In the genomic region with DNA sequence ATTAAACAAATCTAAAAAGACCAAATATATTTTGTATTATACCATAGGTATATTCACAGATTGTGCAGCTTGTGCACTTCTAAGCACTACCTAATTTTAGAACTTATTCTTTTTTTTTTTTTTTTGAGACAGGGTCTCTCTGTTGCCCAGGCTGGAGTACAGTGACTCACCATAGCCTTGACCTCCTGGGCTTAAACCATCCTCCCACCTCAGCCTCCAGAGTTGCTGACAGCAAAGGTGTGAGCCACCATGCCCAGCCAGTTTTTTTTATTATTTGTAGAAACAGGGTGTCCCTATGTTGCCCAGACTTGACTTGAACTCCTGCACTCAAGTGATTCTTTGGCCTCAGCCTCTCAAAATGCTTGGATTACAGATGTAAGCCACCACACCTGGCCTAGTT, we compare ENCODE assay signal across 21 cellular contexts. TPM values are rescaled to one million over a fixed set of nuclear protein-coding genes. Genes with fewer than 3 reads are reported as not detected.
DNase-seq lines count a peak whose midpoint lies in the region; ATAC-seq and TF ChIP-seq lines count a peak whose summit lies in the region.
"Had no signal": no experiment of that assay in that cellular context is flagged by ENCODE, and none has a peak within 500 bp of the region (broad histone marks: within the 10 kb centered on the region; RNA-seq: fewer than 3 reads in every experiment).

No MANE protein-coding gene starts in this region.

- no peaks in the 10 kb centered on the region for H3K36me3 Mint-ChIP-seq in GM23338 (ENCODE audit: low read depth)
- H3K36me3 Mint-ChIP-seq in type B pancreatic cell: peaks cover 6% of the 10 kb centered on the region
- H3K36me3 Mint-ChIP-seq in activated naive CD8-positive, alpha-beta T cell treated with anti-CD3 and anti-CD28 coated beads for 36 hours: no peaks in the 10 kb centered on the region

- CTCF ChIA-PET in PC-9 (lab: Charles Lee): interaction anchor here (0.6 to 0.9 kb wide), 2 partner anchors 23 to 78 kb away, joined by 6 to 9 read pairs; no protein-coding TSS in a partner anchor

- H3K27me3 ChIP-seq in GM23338 (ENCODE audit: insufficient read depth) (no peaks in the 10 kb centered on the region), PC-9 (ENCODE audit: insufficient read depth, low read depth) (no peaks in the 10 kb centered on the region)
- H3K27me3 ChIP-seq: BLaER1 had no signal

- H3K4me3 Mint-ChIP-seq in GM23338 (no peak overlapping the region), type B pancreatic cell (no peak overlapping the region)
- H3K4me3 Mint-ChIP-seq in activated naive CD8-positive, alpha-beta T cell treated with anti-CD3 and anti-CD28 coated beads for 36 hours: no peak overlapping the region
- H3K4me3 Mint-ChIP-seq: CD4-positive, alpha-beta T cell; T-helper 1 cell treated with Interleukin-12 subunit alpha and Interleukin-12 subunit beta and Interleukin-4 antibody, amounts not matched to agents 30 μg/mL and 1 μg/mL, for 36 hours had no signal

- no peak overlapping the region for H3K4me2 ChIP-seq in GM23338
- peak overlapping the region; percentile 65; the same call in 1 of the 2 replicates for H3K4me2 ChIP-seq in PC-9
- H3K4me2 ChIP-seq: BLaER1 had no signal

- H3F3A ChIP-seq in GM23338 (replicated peaks; ENCODE audit: low read depth): no peaks in the 10 kb centered on the region
- H3F3A ChIP-seq in PC-9 (ENCODE audit: insufficient read depth, low read depth): peaks cover 65% of the 10 kb centered on the region

- H3K9me2 ChIP-seq in GM23338 (ENCODE audit: insufficient read depth) (peaks cover 4% of the 10 kb centered on the region; the same call in 1 of the 2 replicates), PC-9 (ENCODE audit: insufficient read depth) (no peaks in the 10 kb centered on the region)

- H3K9me3 Mint-ChIP-seq in GM23338 (no peaks in the 10 kb centered on the region), type B pancreatic cell (no peaks in the 10 kb centered on the region)
- H3K9me3 Mint-ChIP-seq in activated naive CD8-positive, alpha-beta T cell treated with anti-CD3 and anti-CD28 coated beads for 36 hours: no peaks in the 10 kb centered on the region
- H3K9me3 Mint-ChIP-seq: CD4-positive, alpha-beta T cell; T-helper 1 cell treated with Interleukin-12 subunit alpha and Interleukin-12 subunit beta and Interleukin-4 antibody, amounts not matched to agents 30 μg/mL and 1 μg/mL, for 36 hours had no signal

- H3K79me2 ChIP-seq in GM23338 (replicated peaks; ENCODE audit: insufficient read depth): no peaks in the 10 kb centered on the region
- peaks cover 4% of the 10 kb centered on the region for H3K79me2 ChIP-seq in PC-9 (ENCODE audit: low read depth)

- no peaks in the 10 kb centered on the region for H3K9me3 ChIP-seq in PC-9 (ENCODE audit: insufficient read depth, low read depth)
- H3K9me3 ChIP-seq: BLaER1 had no signal

- intact Hi-C loops in PC-9 (cut with micrococcal nuclease; ENCODE audit: unreplicated experiment): no loop called here

- H4K20me1 ChIP-seq in GM23338 (replicated peaks; ENCODE audit: insufficient read depth) (no peaks in the 10 kb centered on the region), PC-9 (ENCODE audit: insufficient read depth) (no peaks in the 10 kb centered on the region)
- H4K20me1 ChIP-seq: BLaER1 had no signal

- DNase-seq in GM23338 (ENCODE audit: low spot score): no peak
- no peak for DNase-seq in PC-9
- DNase-seq in epithelial cell of prostate (ENCODE audit: low read depth, low spot score): no peak
- DNase-seq in type B pancreatic cell (ENCODE audit: extremely low spot score, unreplicated experiment): no peak
- DNase-seq in NCI-H524 (lab: John Stamatoyannopoulos, UW): no peak
- DNase-seq in activated CD4-positive, alpha-beta T cell treated with anti-CD3 and anti-CD28 coated beads for 1 hour: no peak
- no peak for DNase-seq in activated naive CD8-positive, alpha-beta T cell treated with anti-CD3 and anti-CD28 coated beads for 36 hours
- DNase-seq: CD4-positive, alpha-beta T cell; COR-L47; DND-41; GOT3; KBM-7; NCI-H1092 treated with DMSO at 0.1 percent for 48 hours; NCI-H1436 treated with DMSO at 0.1 percent for 48 hours; NCI-H1930; NCI-H510A; NCI-H748 treated with DMSO at 0.1 percent for 48 hours; NK-92 treated with Interleukin-12 subunit alpha and Interleukin-12 subunit beta, amount 100 ng/mL, for 24 hours; Right ventricle myocardium superior had no signal

- H3K4me3 ChIP-seq in GM23338 (no peak overlapping the region), PC-9 (no peak overlapping the region)
- H3K4me3 ChIP-seq: BLaER1 had no signal

- peak overlapping the region; percentile 85 for H3K27ac Mint-ChIP-seq in GM23338
- peak overlapping the region; percentile 3 for H3K27ac Mint-ChIP-seq in type B pancreatic cell
- H3K27ac Mint-ChIP-seq in activated naive CD8-positive, alpha-beta T cell treated with anti-CD3 and anti-CD28 coated beads for 36 hours: no peak overlapping the region
- H3K27ac Mint-ChIP-seq: CD4-positive, alpha-beta T cell; T-helper 1 cell treated with Interleukin-12 subunit alpha and Interleukin-12 subunit beta and Interleukin-4 antibody, amounts not matched to agents 30 μg/mL and 1 μg/mL, for 36 hours had no signal

- peaks cover 9% of the 10 kb centered on the region for H3K4me1 ChIP-seq in GM23338 (ENCODE audit: insufficient read depth)
- peaks cover 95% of the 10 kb centered on the region for H3K4me1 ChIP-seq in PC-9 (replicated peaks; ENCODE audit: insufficient read depth)

- TF ChIP-seq CTCF in GM23338 (conservative IDR thresholded peaks at IDR 0.05; ENCODE audit: low read depth in 2 of 2): no peak
- TF ChIP-seq CTCF in PC-9 (conservative IDR thresholded peaks at IDR 0.05): no peak
- no peak for TF ChIP-seq CTCF in type B pancreatic cell (conservative IDR thresholded peaks at IDR 0.05)

- no peaks in the 10 kb centered on the region for H3K36me3 ChIP-seq in GM23338 (ENCODE audit: insufficient read depth)
- H3K36me3 ChIP-seq in PC-9 (ENCODE audit: low read depth): no peaks in the 10 kb centered on the region
- H3K36me3 ChIP-seq: BLaER1 had no signal

- H3K4me1 Mint-ChIP-seq in GM23338 (peaks cover 28% of the 10 kb centered on the region), type B pancreatic cell (ENCODE audit: unreplicated experiment) (peaks cover 15% of the 10 kb centered on the region)
- peaks cover 5% of the 10 kb centered on the region for H3K4me1 Mint-ChIP-seq in activated naive CD8-positive, alpha-beta T cell treated with anti-CD3 and anti-CD28 coated beads for 36 hours

- no peak overlapping the region for H2AFZ ChIP-seq in GM23338
- H2AFZ ChIP-seq in PC-9: no peak overlapping the region

- POLR2A ChIA-PET in PC-9 (lab: Charles Lee; ENCODE audit: unreplicated experiment): no interaction called here

- peaks cover 21% of the 10 kb centered on the region for H3K27me3 Mint-ChIP-seq in GM23338 (ENCODE audit: insufficient read depth, low read depth, poor library complexity)
- H3K27me3 Mint-ChIP-seq in type B pancreatic cell: no peaks in the 10 kb centered on the region
- H3K27me3 Mint-ChIP-seq in activated naive CD8-positive, alpha-beta T cell treated with anti-CD3 and anti-CD28 coated beads for 36 hours: no peaks in the 10 kb centered on the region

- H3K27ac ChIP-seq in GM23338 (ENCODE audit: low read depth) (no peak overlapping the region), PC-9 (peak overlapping the region; percentile 97), epithelial cell of prostate (peak overlapping the region; percentile 13)
- H3K27ac ChIP-seq: BLaER1 had no signal

- BruUV-seq in PC-9 (replicated peaks; lab: Mats Ljungman, UMichigan): no TSS peak

- no peak for ATAC-seq in GM23338

TF ChIP-seq in GM23338, 12 proteins besides CTCF, POLR2A, EP300 and RAD21 (continues in another document):
- TF ChIP-seq STAT1 (IDR thresholded peaks at IDR 0.05; ENCODE audit: unreplicated experiment): no peak
- no peak for TF ChIP-seq REST (IDR thresholded peaks at IDR 0.05; ENCODE audit: unreplicated experiment)

RNA-seq across cellular contexts. Expression of gene TKT, which starts 11.9 kb away (rescaled TPM):
- 1,229 and 1,411 TPM in 2 replicates for total RNA-seq in GM23338 (2014; rRNA removed; shearing (Covaris generic))
- polyA plus RNA-seq in GM23338 (2016; fragmentation: Nextera tagmentation; extraction: Ambion mirVana): 584 and 604 TPM in 2 replicates
- total RNA-seq in PC-9 (2021) (1,726 and 2,016 TPM in 2 replicates), type B pancreatic cell (ENCODE audit: low replicate concordance) (318 and 518 TPM in 2 replicates)
- total RNA-seq in activated naive CD8-positive, alpha-beta T cell treated with anti-CD3 and anti-CD28 coated beads for 36 hours: 100 to 1,000 TPM; 285 to 287 TPM
